Comparison of ENCODE assay signal across 24 cellular contexts in genomic region chr4:78149737-78150136, GRCh38.
A peak's percentile ranks its signal among the peaks of the same experiment; 100 is the strongest.
DNase-seq lines count a peak whose midpoint lies in the region; ATAC-seq, FAIRE-seq and TF ChIP-seq lines count a peak whose summit lies in the region.
"Had no signal": no experiment of that assay in that cellular context is flagged by ENCODE, and none has a peak within 500 bp of the region (broad histone marks: within the 10 kb centered on the region; RNA-seq: fewer than 3 reads in every experiment).

No MANE protein-coding gene starts in this region.

- no peaks in the 10 kb centered on the region for H3K9me3 ChIP-seq in H1 (ENCODE audit: insufficient read depth in 2 of 2, low read depth in 1 of 2, low read length in 1 of 2)
- H3K9me3 ChIP-seq: ascending aorta, MG63, transverse colon had no signal

- no peak for TF ChIP-seq RAD21 in H1 (IDR thresholded peaks at IDR 0.05 in 1 of 2, conservative IDR thresholded peaks at IDR 0.05 in 1 of 2; ENCODE audit: low read depth in 2 of 2, low read length in 2 of 2)

- no peaks in the 10 kb centered on the region for H3K36me3 ChIP-seq in H1 (ENCODE audit: control insufficient read depth in 2 of 4, insufficient read depth in 4 of 4, low read length in 3 of 4)
- H3K36me3 ChIP-seq: ascending aorta, MG63, transverse colon had no signal

- peaks cover 3 to 100% of the 10 kb centered on the region in 2 experiments; a peak in 3 of 4 replicates for H3K79me2 ChIP-seq in H1 (ENCODE audit: control insufficient read depth in 1 of 2, insufficient read depth in 2 of 2, low read length in 2 of 2)

- H2AK5ac ChIP-seq in H1 (ENCODE audit: low read depth, low read length): no peak overlapping the region

- H3K14ac ChIP-seq in H1 (ENCODE audit: insufficient read length): no peak overlapping the region

- H4K20me1 ChIP-seq in H1 (replicated peaks in 1 of 2; ENCODE audit: control insufficient read depth in 1 of 2, insufficient read depth in 2 of 2, low read length in 2 of 2): peaks cover 2 to 10% of the 10 kb centered on the region in 2 experiments

- H3K18ac ChIP-seq in H1 (ENCODE audit: extremely low read depth, low read length): no peak overlapping the region; the same call in 1 of the 2 replicates

- no peak overlapping the region for H4K8ac ChIP-seq in H1 (ENCODE audit: extremely low read depth, insufficient read depth, low read length)

- H4K5ac ChIP-seq in H1 (ENCODE audit: insufficient read length, low read depth, low read length): no peak overlapping the region

- no peaks in the 10 kb centered on the region for H3K9me3 Mint-ChIP-seq in nephron
- H3K9me3 Mint-ChIP-seq: activated naive CD4-positive, alpha-beta T cell treated with anti-CD3 and anti-CD28 coated beads, Interleukin-2, amount 50 U/mL, for 24 hours; IgD-negative memory B cell; T-cell had no signal

- TF ChIP-seq POLR2A in H1 (IDR thresholded peaks at IDR 0.05; ENCODE audit: control extremely low read depth in 1 of 2, low read depth in 2 of 2, low read length in 2 of 2): no peak

- no peak overlapping the region for H2BK12ac ChIP-seq in H1 (ENCODE audit: low read depth, low read length)

- 83% methylated on average over 5 of the region's 5 CpGs; no CpG with 5 or more reads in 1 of the 2 experiments for WGBS in H1 (ENCODE audit: extremely low coverage in 1 of 2, insufficient coverage in 1 of 2, insufficient read length in 1 of 2, insufficient replicate concordance in 2 of 2, low coverage in 1 of 2, low lambda C conversion rate in 2 of 2, missing lambda C conversion rate in 1 of 2), 2 experiments

- DNase-seq in DMS79 treated with DMSO at 0.1 percent for 48 hours (lab: John Stamatoyannopoulos, UW) (peak; percentile 21), DMS79 (lab: John Stamatoyannopoulos, UW) (no peak), H1 (ENCODE audit: low read depth in 1 of 2, low spot score in 2 of 2) (no peak), NCI-H748 (lab: John Stamatoyannopoulos, UW; ENCODE audit: unreplicated experiment) (no peak), NCI-H345 (lab: John Stamatoyannopoulos, UW) (no peak), dorsolateral prefrontal cortex (no peak)
- DNase-seq: activated CD4-positive, alpha-beta T cell treated with anti-CD3 and anti-CD28 coated beads for 36 hours; effector CD8-positive, alpha-beta T cell; glutamatergic neuron; MG63; NCI-H1436; NCI-H774; nucleus accumbens; Right ventricle myocardium superior; stimulated activated naive CD4-positive, alpha-beta T cell treated with Interleukin-2 at 50 U/mL for 16 hours; T-cell; transverse colon had no signal

- no peak overlapping the region for H3K56ac ChIP-seq in H1 (replicated peaks; ENCODE audit: insufficient read length, low read depth, low read length)

- H3K4me1 ChIP-seq in H1 (replicated peaks in 1 of 4; ENCODE audit: control insufficient read depth in 3 of 4, insufficient read depth in 4 of 4, low read length in 3 of 4): peaks cover 0 to 7% (median 5%) of the 10 kb centered on the region in 4 experiments; a peak in 4 of 7 replicates
- H3K4me1 ChIP-seq: ascending aorta had no signal

- H3K27me3 ChIP-seq in H1 (replicated peaks in 1 of 4; ENCODE audit: control insufficient read depth in 3 of 4, extremely low read depth in 1 of 4, insufficient read depth in 3 of 4, low read length in 3 of 4) (no peaks in the 10 kb centered on the region), dorsolateral prefrontal cortex (no peaks in the 10 kb centered on the region)
- H3K27me3 ChIP-seq: ascending aorta, MG63, transverse colon had no signal

- no peak for TF ChIP-seq EP300 in H1 (IDR thresholded peaks at IDR 0.05; ENCODE audit: borderline replicate concordance in 1 of 2, low read depth in 2 of 2, low read length in 2 of 2)

- no peak overlapping the region for H3K9ac ChIP-seq in H1 (replicated peaks in 1 of 4; ENCODE audit: extremely low read depth in 1 of 4, low read depth in 3 of 4, low read length in 3 of 4)

- H3K4me1 Mint-ChIP-seq in nephron: peaks cover 69% of the 10 kb centered on the region
- H3K4me1 Mint-ChIP-seq: activated CD4-positive, alpha-beta T cell treated with anti-CD3 and anti-CD28 coated beads for 36 hours; activated naive CD4-positive, alpha-beta T cell treated with anti-CD3 and anti-CD28 coated beads, Interleukin-2, amount 50 U/mL, for 24 hours; T-cell had no signal

- H3K27ac ChIP-seq in H1 (ENCODE audit: low read depth, low read length) (no peak overlapping the region), dorsolateral prefrontal cortex (no peak overlapping the region)
- H3K27ac ChIP-seq: 22Rv1, ascending aorta, transverse colon had no signal

- CTCF ChIA-PET in H1 (lab: Charles Lee; ENCODE audit: partially characterized antibody): interaction anchor here (0.9 to 2.2 kb wide), 4 partner anchors 21 to 190 kb away, joined by 3 to 4 read pairs (median 4); no protein-coding TSS in a partner anchor

- H3K4ac ChIP-seq in H1 (replicated peaks; ENCODE audit: insufficient read length, low read depth, low read length): no peak overlapping the region

- intact Hi-C loops in dorsolateral prefrontal cortex (cut with DNase I): no loop called here

- H3K36me3 Mint-ChIP-seq in nephron (ENCODE audit: low read depth): no peaks in the 10 kb centered on the region
- H3K36me3 Mint-ChIP-seq: activated naive CD4-positive, alpha-beta T cell treated with anti-CD3 and anti-CD28 coated beads, Interleukin-2, amount 50 U/mL, for 24 hours; IgD-negative memory B cell; T-cell had no signal

- peak overlapping the region; percentile 4 to 55 (median 51) for H3K4me3 Mint-ChIP-seq in nephron
- H3K4me3 Mint-ChIP-seq: activated CD4-positive, alpha-beta T cell treated with anti-CD3 and anti-CD28 coated beads for 36 hours; activated naive CD4-positive, alpha-beta T cell treated with anti-CD3 and anti-CD28 coated beads, Interleukin-2, amount 50 U/mL, for 24 hours; IgD-negative memory B cell; T-cell had no signal

- H2AFZ ChIP-seq in H1 (ENCODE audit: low read length): no peak overlapping the region

- no peak overlapping the region for H2BK120ac ChIP-seq in H1 (replicated peaks; ENCODE audit: low read depth, low read length)

- 0 out of 2 replicates have a peak, but pooled peaks cover 2% of the 10 kb centered on the region for H3K79me1 ChIP-seq in H1 (ENCODE audit: low read depth, low read length)

- FAIRE-seq in H1 (lab: Jason Lieb, UNC): no peak
- FAIRE-seq: TTC549 had no signal

- H2BK20ac ChIP-seq in H1 (ENCODE audit: low read length): no peak overlapping the region

- H3K23me2 ChIP-seq in H1 (ENCODE audit: low read depth, low read length): no peaks in the 10 kb centered on the region

- H2BK15ac ChIP-seq in H1 (ENCODE audit: low read length): no peak overlapping the region

- no peak for ATAC-seq in HG03520 (IDR thresholded peaks at IDR 0.05; ENCODE audit: unreplicated experiment)
- ATAC-seq: activated CD4-positive, alpha-beta T cell treated with anti-CD3 and anti-CD28 coated beads for 36 hours; T-cell had no signal

- TF ChIP-seq CTCF in H1 (IDR thresholded peaks at IDR 0.05; ENCODE audit: control extremely low read depth in 1 of 3, insufficient read depth in 1 of 3, low read depth in 1 of 3, low read length in 3 of 3): no peak
- TF ChIP-seq CTCF in nephron (IDR thresholded peaks at IDR 0.05; ENCODE audit: unreplicated experiment in 3 of 3): no peak
- TF ChIP-seq CTCF in dorsolateral prefrontal cortex (IDR thresholded peaks at IDR 0.05 in 54 of 56, conservative IDR thresholded peaks at IDR 0.05 in 2 of 56; ENCODE audit: low read depth in 1 of 56, partially characterized antibody in 56 of 56): no peak

- no peak overlapping the region for H3K4me2 ChIP-seq in H1 (ENCODE audit: insufficient read depth in 1 of 2, low read depth in 2 of 2, low read length in 2 of 2)

- H4K91ac ChIP-seq in H1 (replicated peaks; ENCODE audit: insufficient read length, low read length): no peak overlapping the region

- no peak overlapping the region for H3K23ac ChIP-seq in H1 (ENCODE audit: insufficient read length)

- peak overlapping the region; percentile 92 to 98 (median 96) for H3K27ac Mint-ChIP-seq in nephron
- H3K27ac Mint-ChIP-seq: activated CD4-positive, alpha-beta T cell treated with anti-CD3 and anti-CD28 coated beads for 36 hours; activated naive CD4-positive, alpha-beta T cell treated with anti-CD3 and anti-CD28 coated beads, Interleukin-2, amount 50 U/mL, for 24 hours; IgD-negative memory B cell; T-cell had no signal

- H3K4me3 ChIP-seq in H1 (ENCODE audit: extremely low read depth in 1 of 4, insufficient read depth in 2 of 4, low read depth in 3 of 4, low read length in 4 of 4) (no peak overlapping the region), dorsolateral prefrontal cortex (no peak overlapping the region)
- H3K4me3 ChIP-seq: ascending aorta, MG63, transverse colon had no signal

- no peak overlapping the region for H2BK5ac ChIP-seq in H1 (ENCODE audit: low read depth, low read length)

- H3K27me3 Mint-ChIP-seq in nephron (ENCODE audit: low read depth): no peaks in the 10 kb centered on the region
- H3K27me3 Mint-ChIP-seq: IgD-negative memory B cell had no signal

- POLR2A ChIA-PET in H1 (lab: Charles Lee; ENCODE audit: partially characterized antibody): interaction anchor here (1.4 kb wide), 1 partner anchor 16 kb away, joined by 3 read pairs; no protein-coding TSS in a partner anchor

TF ChIP-seq in H1, 55 proteins besides CTCF, POLR2A, EP300 and RAD21:
- no peak for TF ChIP-seq NANOG (IDR thresholded peaks at IDR 0.05; ENCODE audit: insufficient read depth, low read depth, low read length, poor library complexity, severe bottlenecking)
- no peak for TF ChIP-seq SUZ12 (IDR thresholded peaks at IDR 0.05; ENCODE audit: low read length)
- TF ChIP-seq TEAD4 (IDR thresholded peaks at IDR 0.05; ENCODE audit: low read depth, low read length): 0 out of 2 replicates have a peak, but pooled peaks have one; percentile 13
